ENCODE assay signal across 16 cellular contexts in genomic region chr16:49780436-49780835, GRCh38.
DNase-seq lines count a peak whose midpoint lies in the region; TF ChIP-seq lines count a peak whose summit lies in the region.
"Had no signal": no experiment of that assay in that cellular context is flagged by ENCODE, and none has a peak within 500 bp of the region (broad histone marks: within the 10 kb centered on the region; RNA-seq: fewer than 3 reads in every experiment).

No MANE protein-coding gene starts in this region.

- H4K20me1 ChIP-seq in BLaER1 (peaks cover 27% of the 10 kb centered on the region), neural progenitor cell (ENCODE audit: low read depth) (peaks cover 38% of the 10 kb centered on the region)

- H3K36me3 Mint-ChIP-seq in neural progenitor cell, result peaks cover 23% of the 10 kb centered on the region

- H3K27me3 ChIP-seq in BLaER1, result no peaks in the 10 kb centered on the region
- H3K27me3 ChIP-seq in adipocyte (replicated peaks; ENCODE audit: control insufficient read depth, insufficient read depth, low read length), result no peaks in the 10 kb centered on the region
- H3K27me3 ChIP-seq in neural progenitor cell, result no peaks in the 10 kb centered on the region
- H3K27me3 ChIP-seq: SJCRH30 had no signal

- H3K9ac ChIP-seq in BLaER1, result no peak overlapping the region
- no peak overlapping the region for H3K9ac ChIP-seq in adipocyte (ENCODE audit: low read length)
- no peak overlapping the region for H3K9ac ChIP-seq in neural progenitor cell

- H3K27ac Mint-ChIP-seq in neural progenitor cell, result peak overlapping the region; percentile 16

- H3K27ac ChIP-seq in BLaER1 (peak overlapping the region; percentile 34; the same call in 1 of the 2 replicates), neural progenitor cell (no peak overlapping the region)
- H3K27ac ChIP-seq: SJCRH30 had no signal

- no peaks in the 10 kb centered on the region; the same call in 1 of the 2 replicates for H3K36me3 ChIP-seq in BLaER1
- no peaks in the 10 kb centered on the region for H3K36me3 ChIP-seq in adipocyte (ENCODE audit: control insufficient read depth, insufficient read depth, low read length, severe bottlenecking)
- H3K36me3 ChIP-seq in neural progenitor cell, result no peaks in the 10 kb centered on the region
- H3K36me3 ChIP-seq: SJCRH30 had no signal

- H3F3A ChIP-seq in neural progenitor cell (ENCODE audit: low read depth), result peaks cover 31% of the 10 kb centered on the region

- no peak overlapping the region for H2AFZ ChIP-seq in neural progenitor cell (replicated peaks)

- no peaks in the 10 kb centered on the region for H3K27me3 Mint-ChIP-seq in neural progenitor cell (ENCODE audit: insufficient read depth, low read depth)

- H3K9me3 Mint-ChIP-seq in neural progenitor cell, result no peaks in the 10 kb centered on the region
- H3K9me3 Mint-ChIP-seq: H9 had no signal

- H3K4me1 ChIP-seq in BLaER1, result peaks cover 64% of the 10 kb centered on the region
- H3K4me1 ChIP-seq in adipocyte (ENCODE audit: control insufficient read depth, insufficient read depth, low read length), result peaks cover 9% of the 10 kb centered on the region
- peaks cover 14% of the 10 kb centered on the region for H3K4me1 ChIP-seq in neural progenitor cell

- H3K4me3 ChIP-seq in BLaER1 (no peak overlapping the region), adipocyte (ENCODE audit: low read length) (no peak overlapping the region), neural progenitor cell (no peak overlapping the region)
- H3K4me3 ChIP-seq: SJCRH30 had no signal

- peaks cover 58% of the 10 kb centered on the region for H3K79me2 ChIP-seq in neural progenitor cell (ENCODE audit: low read depth)

- DNase-seq in NCI-H146 (lab: John Stamatoyannopoulos, UW) (peak; percentile 16), NCI-H146 treated with DMSO at 0.1 percent for 48 hours (lab: John Stamatoyannopoulos, UW; ENCODE audit: unreplicated experiment) (no peak), adipocyte (ENCODE audit: low read depth) (peak; percentile 6), neural progenitor cell (ENCODE audit: low spot score) (no peak), NCI-H2081 treated with DMSO at 0.1 percent for 48 hours (lab: John Stamatoyannopoulos, UW) (no peak), medulla oblongata (ENCODE audit: extremely low spot score) (no peak), GF-D8 (lab: John Stamatoyannopoulos, UW) (no peak)
- DNase-seq: DMS79, H9, Kasumi-1, NCI-H1436, NCI-H2029 treated with DMSO at 0.1 percent for 48 hours, NCI-H69, SJCRH30, T-helper 1 cell had no signal

- H3K9me3 ChIP-seq in BLaER1, result peaks cover 2% of the 10 kb centered on the region; the same call in 1 of the 2 replicates
- H3K9me3 ChIP-seq in adipocyte (ENCODE audit: control insufficient read depth, low read length), result no peaks in the 10 kb centered on the region
- H3K9me3 ChIP-seq in neural progenitor cell (ENCODE audit: low read depth), result no peaks in the 10 kb centered on the region
- H3K9me3 ChIP-seq: SJCRH30 had no signal

- TF ChIP-seq CTCF in neural progenitor cell (IDR thresholded peaks at IDR 0.05), result no peak

- H3K4me2 ChIP-seq in BLaER1 (peak overlapping the region; percentile 51), neural progenitor cell (no peak overlapping the region)

- no peak overlapping the region for H3K4me3 Mint-ChIP-seq in neural progenitor cell
- H3K4me3 Mint-ChIP-seq: H9 had no signal

- peaks cover 48% of the 10 kb centered on the region for H3K4me1 Mint-ChIP-seq in neural progenitor cell

Comparison
In these comparisons a context has a peak if more than half of its experiments do, and no peak if none do; other contexts are left out.
1. DNase-seq: peak in NCI-H146 (single experiment) and adipocyte (single experiment); none in NCI-H146 treated with DMSO at 0.1 percent for 48 hours (single experiment), neural progenitor cell (single experiment), NCI-H2081 treated with DMSO at 0.1 percent for 48 hours (single experiment), medulla oblongata (single experiment) and GF-D8 (single experiment).